Comparison of ENCODE assay signal across 8 cellular contexts in genomic region chr1:145215061-145215460, GRCh38. TPM values are rescaled to one million over a fixed set of nuclear protein-coding genes. Genes with fewer than 3 reads are reported as not detected.
DNase-seq lines count a peak whose midpoint lies in the region; TF ChIP-seq lines count a peak whose summit lies in the region.
"Not testable (repeated sequence)": the region's sequence is repeated elsewhere in the genome, so short reads cannot be mapped to it uniquely, and the experiment has no call there.
"Had no signal": no experiment of that assay in that cellular context is flagged by ENCODE, and none has a peak within 500 bp of the region (broad histone marks: within the 10 kb centered on the region; RNA-seq: fewer than 3 reads in every experiment).

No MANE protein-coding gene starts in this region.

- H3K36me3 ChIP-seq in HAP-1 (replicated peaks); WERI-Rb-1; iPS DF 6.9 (ENCODE audit: control insufficient read depth, insufficient read depth, low read length); ovary: not testable (repeated sequence)

- in situ Hi-C loops in HAP-1 (cut with MboI; ENCODE audit: low sequenced_read_pairs) = not testable (repeated sequence)

- TF ChIP-seq POLR2A in ovary (IDR thresholded peaks at IDR 0.05) = not testable (repeated sequence)

- peak overlapping the region; percentile 38 for H3K4me3 ChIP-seq in HAP-1
- peak overlapping the region; percentile 20 for H3K4me3 ChIP-seq in WERI-Rb-1 (ENCODE audit: low read depth, low read length)
- H3K4me3 ChIP-seq in coronary artery = peak overlapping the region; percentile 82
- H3K4me3 ChIP-seq in iPS DF 6.9 (ENCODE audit: low read length) = peak overlapping the region; percentile 33; the same call in 1 of the 2 replicates
- H3K4me3 ChIP-seq in ovary = peak overlapping the region; percentile 47

- H3K27me3 ChIP-seq in HAP-1 (ENCODE audit: low read depth); WERI-Rb-1 (ENCODE audit: insufficient read depth, low read depth, severe bottlenecking); iPS DF 6.9 (ENCODE audit: control insufficient read depth, insufficient read depth, low read length); ovary: not testable (repeated sequence)

- peak in 1 of 2 experiments; percentile 73 for DNase-seq in HAP-1 (ENCODE audit: low spot score in 2 of 2)
- peak; percentile 75 for DNase-seq in WERI-Rb-1
- peak; percentile 42 for DNase-seq in activated T-helper 1 cell treated with Interleukin-2 at 50 U/mL for 16 hours (ENCODE audit: low read depth)
- DNase-seq in coronary artery (ENCODE audit: low spot score); iPS DF 6.9 (ENCODE audit: low read depth, low spot score): not testable (repeated sequence)
- DNase-seq in ovary = peak; percentile 38 to 70 (median 57)
- DNase-seq in stimulated activated CD8-positive, alpha-beta memory T cell treated with anti-CD3 and anti-CD28 coated beads, Interleukin-12 subunit alpha, Interleukin-12 subunit beta, amount 100 ng/mL, for 1 hour (ENCODE audit: low read depth) = peak; percentile 32

- intact Hi-C loops in ovary (cut with DNase I) = not testable (repeated sequence)

- not testable (repeated sequence) for TF ChIP-seq EP300 in ovary (IDR thresholded peaks at IDR 0.05)

- no CpG with 5 or more reads among the region's 35 CpGs for WGBS in iPS DF 6.9 (ENCODE audit: insufficient coverage, insufficient read length)
- 0% methylated on average over 8 to 22 of the region's 35 CpGs; no CpG with 5 or more reads in 1 of the 3 donors for WGBS in ovary, 3 donors

- not testable (repeated sequence) for TF ChIP-seq CTCF in WERI-Rb-1 (IDR thresholded peaks at IDR 0.05; ENCODE audit: low read depth, low read length); coronary artery (IDR thresholded peaks at IDR 0.05); ovary (IDR thresholded peaks at IDR 0.05)

- H3K27ac ChIP-seq in WERI-Rb-1; iPS DF 6.9 (ENCODE audit: low read length): not testable (repeated sequence)
- H3K27ac ChIP-seq in coronary artery = peak overlapping the region; percentile 70 to 87
- H3K27ac ChIP-seq in ovary = peak overlapping the region; percentile 52 to 85

- not testable (repeated sequence) for H3K4me1 ChIP-seq in HAP-1; iPS DF 6.9 (ENCODE audit: control insufficient read depth, insufficient read depth, low read length); ovary (ENCODE audit: insufficient read depth)

- not testable (repeated sequence) for H3K9me3 ChIP-seq in HAP-1; WERI-Rb-1 (ENCODE audit: severe bottlenecking); iPS DF 6.9 (ENCODE audit: control insufficient read depth, insufficient read depth, low read length); ovary

RNA-seq across cellular contexts. Expression of gene PPIAL4D, which starts 26.9 kb away (rescaled TPM):
- not detected for total RNA-seq in ovary
- polyA plus RNA-seq in ovary = not detected
- total RNA-seq: activated T-helper 17 cell treated with anti-CD3 and anti-CD28 coated beads, Interleukin-2, amount 50 U/mL, for 72 hours had no signal

Comparison
In these comparisons a context has a peak if more than half of its experiments do, and no peak if none do; other contexts are left out.
1. H3K4me3 ChIP-seq: peak in every context shown above with its lines; median percentile 82 in coronary artery; 47 in ovary; 38 in HAP-1; 33 in iPS DF 6.9; 20 in WERI-Rb-1.